13 cellular contexts compared by ENCODE assay signal in genomic region chr17:8020776-8021564, GRCh38. TPM values are rescaled to one million over a fixed set of nuclear protein-coding genes. Genes with fewer than 3 reads are reported as not detected.
"Had no signal": no experiment of that assay in that cellular context is flagged by ENCODE, and none has a peak within 500 bp of the region (broad histone marks: within the 10 kb centered on the region; RNA-seq: fewer than 3 reads in every experiment).

No MANE protein-coding gene starts in this region.

- H3K36me3 ChIP-seq: thoracic aorta had no signal

- H3K9me3 Mint-ChIP-seq: activated naive CD4-positive, alpha-beta T cell treated with anti-CD3 and anti-CD28 coated beads, Interleukin-2, amount 10 ng/mL, durations not matched to agents 7 days and 5 days; natural killer cell treated with Interleukin-12 subunit alpha and Interleukin-12 subunit beta and Interleukin-15 and Interleukin-18, amount 100 ng/mL, for 72 hours had no signal

- ATAC-seq: left ventricle myocardium superior; natural killer cell treated with Interleukin-12 subunit alpha and Interleukin-12 subunit beta and Interleukin-15 and Interleukin-18, amount 100 ng/mL, for 72 hours; psoas muscle had no signal

- DNase-seq: activated CD4-positive, alpha-beta T cell treated with anti-CD3 and anti-CD28 coated beads for 1 hour; activated CD4-positive, alpha-beta T cell treated with anti-CD3 and anti-CD28 coated beads, Interleukin-2, amount 50 U/mL, for 4 hours; activated naive CD4-positive, alpha-beta T cell treated with anti-CD3 and anti-CD28 coated beads, Interleukin-2, amount 10 ng/mL, durations not matched to agents 7 days and 5 days; activated T-cell treated with anti-CD3 and anti-CD28 coated beads for 4 hours; left ventricle myocardium superior; occipital lobe; psoas muscle; stimulated activated CD4-positive, alpha-beta T cell treated with anti-CD3 and anti-CD28 coated beads, Interleukin-12 subunit alpha, Interleukin-12 subunit beta, amount 100 ng/mL, for 4 hours; stimulated activated CD4-positive, alpha-beta T cell treated with anti-CD3 and anti-CD28 coated beads, Interleukin-2, amount 100 ng/mL, for 24 hours had no signal

- H3K27ac Mint-ChIP-seq: activated naive CD4-positive, alpha-beta T cell treated with anti-CD3 and anti-CD28 coated beads, Interleukin-2, amount 10 ng/mL, durations not matched to agents 7 days and 5 days; natural killer cell treated with Interleukin-12 subunit alpha and Interleukin-12 subunit beta and Interleukin-15 and Interleukin-18, amount 100 ng/mL, for 72 hours had no signal

- H3K4me3 ChIP-seq: psoas muscle, thoracic aorta had no signal

- H3K27ac ChIP-seq: psoas muscle, thoracic aorta had no signal

- H3K4me3 Mint-ChIP-seq: activated naive CD4-positive, alpha-beta T cell treated with anti-CD3 and anti-CD28 coated beads, Interleukin-2, amount 10 ng/mL, durations not matched to agents 7 days and 5 days; natural killer cell treated with Interleukin-12 subunit alpha and Interleukin-12 subunit beta and Interleukin-15 and Interleukin-18, amount 100 ng/mL, for 72 hours had no signal

- H3K36me3 Mint-ChIP-seq: activated naive CD4-positive, alpha-beta T cell treated with anti-CD3 and anti-CD28 coated beads, Interleukin-2, amount 10 ng/mL, durations not matched to agents 7 days and 5 days; natural killer cell treated with Interleukin-12 subunit alpha and Interleukin-12 subunit beta and Interleukin-15 and Interleukin-18, amount 100 ng/mL, for 72 hours had no signal

- H3K9me3 ChIP-seq: psoas muscle, thoracic aorta had no signal

RNA-seq across cellular contexts. Expression of gene ALOX15B, which starts 17.9 kb away (rescaled TPM):
- total RNA-seq: left ventricle myocardium superior; natural killer cell treated with Interleukin-12 subunit alpha and Interleukin-12 subunit beta and Interleukin-15 and Interleukin-18, amount 100 ng/mL, for 72 hours; T-helper 1 cell treated with Interleukin-12 subunit alpha and Interleukin-12 subunit beta and Interleukin-4 antibody, amounts not matched to agents 30 ng/mL and 1 ng/mL, for 36 hours; urinary bladder had no signal

RNA-seq across cellular contexts. Expression of gene GUCY2D, which starts 18.6 kb away (rescaled TPM):
- total RNA-seq: left ventricle myocardium superior; natural killer cell treated with Interleukin-12 subunit alpha and Interleukin-12 subunit beta and Interleukin-15 and Interleukin-18, amount 100 ng/mL, for 72 hours; psoas muscle; T-helper 1 cell treated with Interleukin-12 subunit alpha and Interleukin-12 subunit beta and Interleukin-4 antibody, amounts not matched to agents 30 ng/mL and 1 ng/mL, for 36 hours; thoracic aorta; urinary bladder had no signal
- polyA plus RNA-seq: psoas muscle, urinary bladder had no signal
